ENCODE assay signal across 8 cellular contexts in the genomic region with DNA sequence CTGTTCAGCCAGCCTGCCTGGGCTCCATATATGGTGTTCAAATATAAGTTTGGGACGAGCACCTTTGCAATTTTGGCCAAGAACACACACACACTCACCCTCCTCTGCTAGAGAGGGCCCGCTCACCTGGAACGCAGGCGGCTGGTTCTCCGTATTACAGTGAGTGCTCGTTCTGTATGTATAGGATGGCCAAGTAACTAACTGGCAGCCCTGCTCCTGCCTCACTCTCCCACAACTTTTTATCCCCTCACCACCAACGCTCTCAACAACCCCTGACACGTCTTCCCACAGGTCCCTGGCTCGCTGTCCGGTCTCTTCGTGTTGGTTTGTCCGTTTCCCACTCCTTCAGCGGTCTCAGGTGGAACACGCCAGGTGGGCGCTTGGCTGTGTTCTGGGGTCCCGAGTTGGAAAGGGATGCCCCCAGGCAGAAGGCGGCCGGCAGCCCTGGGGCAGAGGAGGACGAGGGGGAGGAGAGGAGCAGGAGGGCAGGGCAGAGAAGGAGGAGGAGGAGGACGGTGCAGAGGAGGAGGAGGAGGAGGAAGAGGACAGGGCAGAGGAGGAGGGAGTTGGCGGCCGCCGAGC. TPM values are rescaled to one million over a fixed set of nuclear protein-coding genes. Genes with fewer than 3 reads are reported as not detected.
A peak's percentile ranks its signal among the peaks of the same experiment; 100 is the strongest.
DNase-seq lines count a peak whose midpoint lies in the region; ATAC-seq and TF ChIP-seq lines count a peak whose summit lies in the region.

No MANE protein-coding gene starts in this region.

- DNase-seq in GM06990 (ENCODE audit: extremely low read depth, insufficient read length) (peak; percentile 4), T-cell (no peak), fibroblast of villous mesenchyme (ENCODE audit: low read depth) (no peak), progenitor cell of endocrine pancreas (ENCODE audit: low spot score, unreplicated experiment) (no peak), NK-92 (lab: John Stamatoyannopoulos, UW; ENCODE audit: unreplicated experiment) (no peak), NOMO-1 treated with dmso at 0.1 percent for 144 hours (lab: John Stamatoyannopoulos, UW; ENCODE audit: unreplicated experiment) (no peak)
- DNase-seq in stimulated activated CD4-positive, alpha-beta T cell treated with anti-CD3 and anti-CD28 coated beads, Interleukin-2, amount 100 ng/mL, for 24 hours, result no peak

- CTCF ChIA-PET in T-cell (lab: Charles Lee), result no interaction called here

- H3K36me3 ChIP-seq in GM06990 (ENCODE audit: control insufficient read depth, insufficient read depth, low read length), result no peaks in the 10 kb centered on the region

- no peak for ATAC-seq in T-cell (replicated peaks in 1 of 4)
- no peak for ATAC-seq in GM21381 (IDR thresholded peaks at IDR 0.05; ENCODE audit: unreplicated experiment)

- peaks cover 43 to 55% of the 10 kb centered on the region in 2 donors for H3K27me3 Mint-ChIP-seq in T-cell
- H3K27me3 Mint-ChIP-seq in progenitor cell of endocrine pancreas, result peaks cover 56% of the 10 kb centered on the region

- peak overlapping the region; percentile 41 to 64 (median 62) for H3K4me3 Mint-ChIP-seq in T-cell
- H3K4me3 Mint-ChIP-seq in progenitor cell of endocrine pancreas (ENCODE audit: low read depth), result peak overlapping the region; percentile 69

- POLR2A ChIA-PET in T-cell (lab: Charles Lee), result no interaction called here

- H3K27ac Mint-ChIP-seq in T-cell, result no peak overlapping the region
- H3K27ac Mint-ChIP-seq in progenitor cell of endocrine pancreas, result no peak overlapping the region

- H3K4me3 ChIP-seq in GM06990 (replicated peaks; ENCODE audit: low read depth, low read length) (peak overlapping the region; percentile 82), fibroblast of villous mesenchyme (ENCODE audit: low read depth, low read length) (peak overlapping the region; percentile 93)

- H3K9me3 Mint-ChIP-seq in T-cell, result no peaks in the 10 kb centered on the region
- H3K9me3 Mint-ChIP-seq in progenitor cell of endocrine pancreas (ENCODE audit: low read depth), result no peaks in the 10 kb centered on the region

- TF ChIP-seq CTCF in GM06990 (IDR thresholded peaks at IDR 0.05; ENCODE audit: insufficient read depth, low read length, poor library complexity, severe bottlenecking) (no peak), fibroblast of villous mesenchyme (IDR thresholded peaks at IDR 0.05; ENCODE audit: insufficient read depth, low read depth, low read length) (no peak), progenitor cell of endocrine pancreas (IDR thresholded peaks at IDR 0.05; ENCODE audit: unreplicated experiment) (no peak)

- peaks cover 9 to 13% (median 9%) of the 10 kb centered on the region in 3 donors for H3K4me1 Mint-ChIP-seq in T-cell
- peaks cover 2% of the 10 kb centered on the region for H3K4me1 Mint-ChIP-seq in progenitor cell of endocrine pancreas (ENCODE audit: low read depth)

- H3K36me3 Mint-ChIP-seq in T-cell (no peaks in the 10 kb centered on the region), progenitor cell of endocrine pancreas (ENCODE audit: insufficient read depth) (no peaks in the 10 kb centered on the region)

- no peaks in the 10 kb centered on the region for H3K27me3 ChIP-seq in GM06990 (replicated peaks; ENCODE audit: control insufficient read depth, insufficient read depth, low read length)

RNA-seq across cellular contexts. Expression of gene MSRB3, which starts 0.4 kb away (rescaled TPM):
- total RNA-seq in T-cell (under 1 TPM; 0.22 to 0.90 (median 0.56) TPM), fibroblast of villous mesenchyme (89.2 and 111 TPM in 2 replicates), progenitor cell of endocrine pancreas (1.1 and 1.5 TPM in 2 replicates)

Comparison
In these comparisons a context has a peak if more than half of its experiments do, and no peak if none do; other contexts are left out.
1. RNA of gene MSRB3, which starts 0.4 kb away (total RNA-seq): 89.2 to 111 TPM in fibroblast of villous mesenchyme; 1.1 to 1.5 TPM in progenitor cell of endocrine pancreas and 0.22 to 0.90 TPM in T-cell; every median in the first group is over 10 times any median in the second.